20 cellular contexts compared by ENCODE assay signal in genomic region chr3:37622999-37623883, GRCh38.
A peak's percentile ranks its signal among the peaks of the same experiment; 100 is the strongest.
DNase-seq lines count a peak whose midpoint lies in the region; ATAC-seq lines count a peak whose summit lies in the region.
"Had no signal": no experiment of that assay in that cellular context is flagged by ENCODE, and none has a peak within 500 bp of the region (broad histone marks: within the 10 kb centered on the region; RNA-seq: fewer than 3 reads in every experiment).

No MANE protein-coding gene starts in this region.

- no peaks in the 10 kb centered on the region for H3K36me3 ChIP-seq in ACC112 (ENCODE audit: insufficient read depth, low read length)

- DNase-seq in RPMI8226, result peak; percentile 8
- peak; percentile 21 for DNase-seq in fibroblast of peridontal ligament (ENCODE audit: extremely low read depth)
- DNase-seq in sciatic nerve (ENCODE audit: low spot score), result no peak
- no peak for DNase-seq in NCI-H345 (lab: John Stamatoyannopoulos, UW)
- DNase-seq in NCI-H1105 (lab: John Stamatoyannopoulos, UW), result no peak
- DNase-seq in iPS-NIHi7 (ENCODE audit: extremely low spot score), result no peak
- DNase-seq in mucosa of gallbladder (ENCODE audit: low spot score), result no peak
- DNase-seq: ACHN; activated CD8-positive, alpha-beta memory T cell treated with anti-CD3 and anti-CD28 coated beads, Interleukin-2, amount 10 ng/mL, durations not matched to agents 7 days and 5 days; activated effector memory CD4-positive, alpha-beta T cell treated with Interleukin-2 at 50 U/mL for 16 hours; anterior cingulate cortex; CD8-positive, alpha-beta T cell; DND-41; glutamatergic neuron; islet precursor cell; KBM-7; T-helper 17 cell had no signal

- H3K4me3 ChIP-seq in ACC112 (ENCODE audit: low read depth, low read length), result peak overlapping the region; percentile 68

- H3K27me3 ChIP-seq in ACC112 (ENCODE audit: insufficient read depth, low read length), result no peaks in the 10 kb centered on the region

- peak; percentile 38 for ATAC-seq in sciatic nerve
- ATAC-seq: activated CD8-positive, alpha-beta memory T cell treated with anti-CD3 and anti-CD28 coated beads, Interleukin-2, amount 10 ng/mL, durations not matched to agents 7 days and 5 days; CD8-positive, alpha-beta T cell; stimulated activated effector memory CD8-positive, alpha-beta T cell treated with anti-CD3 and anti-CD28 coated beads, Interleukin-12 subunit alpha, Interleukin-12 subunit beta, amount 100 ng/mL, for 72 hours; T-helper 17 cell had no signal

- H3K4me1 ChIP-seq in ACC112 (ENCODE audit: control insufficient read depth, insufficient read depth, low read length, unreplicated experiment), result peaks cover 24% of the 10 kb centered on the region

- no peaks in the 10 kb centered on the region for H3K79me2 ChIP-seq in ACC112 (ENCODE audit: control insufficient read depth, insufficient read depth, low read length, unreplicated experiment)

- peak overlapping the region; percentile 70 for H2AFZ ChIP-seq in ACC112 (ENCODE audit: low read length, unreplicated experiment)

- H3K27ac ChIP-seq in ACC112 (ENCODE audit: low read depth, low read length), result peak overlapping the region; percentile 1; the same call in 1 of the 2 replicates
- H3K27ac ChIP-seq: HL-60 had no signal

- intact Hi-C loops in sciatic nerve (cut with DNase I), result no loop called here

Comparison
In these comparisons a context has a peak if more than half of its experiments do, and no peak if none do; other contexts are left out.
1. DNase-seq: peak in RPMI8226 (single experiment) and fibroblast of peridontal ligament (single experiment); none in sciatic nerve (single experiment), NCI-H345 (single experiment), NCI-H1105 (single experiment), iPS-NIHi7 (single experiment) and mucosa of gallbladder (single experiment).